In genomic region chr7:64880322-64881297, GRCh38 we compare ENCODE assay signal across 1 cellular context.
TF ChIP-seq lines count a peak whose summit lies in the region.

No MANE protein-coding gene starts in this region.

TF ChIP-seq in GM23338, 12 proteins besides CTCF, POLR2A, EP300 and RAD21 (continued from another document):
- no peak for TF ChIP-seq REST (IDR thresholded peaks at IDR 0.05; ENCODE audit: unreplicated experiment)
- TF ChIP-seq STAT1 (IDR thresholded peaks at IDR 0.05; ENCODE audit: unreplicated experiment): no peak
- TF ChIP-seq CREB1 (CRISPR knock-in tag; IDR thresholded peaks at IDR 0.05; ENCODE audit: low read depth): no peak
- TF ChIP-seq ZNF462 (CRISPR knock-in tag; IDR thresholded peaks at IDR 0.05): no peak
- no peak for TF ChIP-seq ZNF114 (CRISPR knock-in tag; IDR thresholded peaks at IDR 0.05)
- TF ChIP-seq EZH2phosphoT487 (IDR thresholded peaks at IDR 0.05; ENCODE audit: unreplicated experiment): no peak
